1 cellular context compared by ENCODE assay signal in genomic region chr9:129681924-129682323, GRCh38.
TF ChIP-seq lines count a peak whose summit lies in the region.

No MANE protein-coding gene starts in this region.

TF ChIP-seq in K562, 482 proteins besides CTCF, POLR2A, EP300 and RAD21:
- TF ChIP-seq EGR1 (conservative IDR thresholded peaks at IDR 0.05) = peak; percentile 67
- no peak for TF ChIP-seq RREB1 (CRISPR knock-in tag; IDR thresholded peaks at IDR 0.05)
- peak; percentile 66; the same call in 1 of the 2 replicates for TF ChIP-seq FOXP1 (CRISPR knock-in tag; IDR thresholded peaks at IDR 0.05)
- TF ChIP-seq DMBX1 (CRISPR knock-in tag; IDR thresholded peaks at IDR 0.05; ENCODE audit: borderline replicate concordance) = no peak
- TF ChIP-seq PHF21A (IDR thresholded peaks at IDR 0.05; ENCODE audit: borderline replicate concordance, low read depth) = no peak
- TF ChIP-seq, protein P1, sequence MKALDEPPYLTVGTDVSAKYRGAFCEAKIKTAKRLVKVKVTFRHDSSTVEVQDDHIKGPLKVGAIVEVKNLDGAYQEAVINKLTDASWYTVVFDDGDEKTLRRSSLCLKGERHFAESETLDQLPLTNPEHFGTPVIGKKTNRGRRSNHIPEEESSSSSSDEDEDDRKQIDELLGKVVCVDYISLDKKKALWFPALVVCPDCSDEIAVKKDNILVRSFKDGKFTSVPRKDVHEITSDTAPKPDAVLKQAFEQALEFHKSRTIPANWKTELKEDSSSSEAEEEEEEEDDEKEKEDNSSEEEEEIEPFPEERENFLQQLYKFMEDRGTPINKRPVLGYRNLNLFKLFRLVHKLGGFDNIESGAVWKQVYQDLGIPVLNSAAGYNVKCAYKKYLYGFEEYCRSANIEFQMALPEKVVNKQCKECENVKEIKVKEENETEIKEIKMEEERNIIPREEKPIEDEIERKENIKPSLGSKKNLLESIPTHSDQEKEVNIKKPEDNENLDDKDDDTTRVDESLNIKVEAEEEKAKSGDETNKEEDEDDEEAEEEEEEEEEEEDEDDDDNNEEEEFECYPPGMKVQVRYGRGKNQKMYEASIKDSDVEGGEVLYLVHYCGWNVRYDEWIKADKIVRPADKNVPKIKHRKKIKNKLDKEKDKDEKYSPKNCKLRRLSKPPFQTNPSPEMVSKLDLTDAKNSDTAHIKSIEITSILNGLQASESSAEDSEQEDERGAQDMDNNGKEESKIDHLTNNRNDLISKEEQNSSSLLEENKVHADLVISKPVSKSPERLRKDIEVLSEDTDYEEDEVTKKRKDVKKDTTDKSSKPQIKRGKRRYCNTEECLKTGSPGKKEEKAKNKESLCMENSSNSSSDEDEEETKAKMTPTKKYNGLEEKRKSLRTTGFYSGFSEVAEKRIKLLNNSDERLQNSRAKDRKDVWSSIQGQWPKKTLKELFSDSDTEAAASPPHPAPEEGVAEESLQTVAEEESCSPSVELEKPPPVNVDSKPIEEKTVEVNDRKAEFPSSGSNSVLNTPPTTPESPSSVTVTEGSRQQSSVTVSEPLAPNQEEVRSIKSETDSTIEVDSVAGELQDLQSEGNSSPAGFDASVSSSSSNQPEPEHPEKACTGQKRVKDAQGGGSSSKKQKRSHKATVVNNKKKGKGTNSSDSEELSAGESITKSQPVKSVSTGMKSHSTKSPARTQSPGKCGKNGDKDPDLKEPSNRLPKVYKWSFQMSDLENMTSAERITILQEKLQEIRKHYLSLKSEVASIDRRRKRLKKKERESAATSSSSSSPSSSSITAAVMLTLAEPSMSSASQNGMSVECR (CRISPR knock-in tag; IDR thresholded peaks at IDR 0.05) = 0 out of 2 replicates have a peak, but pooled peaks have one; percentile 31
- TF ChIP-seq TEAD2 (tag; IDR thresholded peaks at IDR 0.05) = no peak
- TF ChIP-seq, protein P2, sequence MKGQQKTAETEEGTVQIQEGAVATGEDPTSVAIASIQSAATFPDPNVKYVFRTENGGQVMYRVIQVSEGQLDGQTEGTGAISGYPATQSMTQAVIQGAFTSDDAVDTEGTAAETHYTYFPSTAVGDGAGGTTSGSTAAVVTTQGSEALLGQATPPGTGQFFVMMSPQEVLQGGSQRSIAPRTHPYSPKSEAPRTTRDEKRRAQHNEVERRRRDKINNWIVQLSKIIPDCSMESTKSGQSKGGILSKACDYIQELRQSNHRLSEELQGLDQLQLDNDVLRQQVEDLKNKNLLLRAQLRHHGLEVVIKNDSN (CRISPR knock-in tag; IDR thresholded peaks at IDR 0.05) = peak; percentile 46
- TF ChIP-seq, protein P3, sequence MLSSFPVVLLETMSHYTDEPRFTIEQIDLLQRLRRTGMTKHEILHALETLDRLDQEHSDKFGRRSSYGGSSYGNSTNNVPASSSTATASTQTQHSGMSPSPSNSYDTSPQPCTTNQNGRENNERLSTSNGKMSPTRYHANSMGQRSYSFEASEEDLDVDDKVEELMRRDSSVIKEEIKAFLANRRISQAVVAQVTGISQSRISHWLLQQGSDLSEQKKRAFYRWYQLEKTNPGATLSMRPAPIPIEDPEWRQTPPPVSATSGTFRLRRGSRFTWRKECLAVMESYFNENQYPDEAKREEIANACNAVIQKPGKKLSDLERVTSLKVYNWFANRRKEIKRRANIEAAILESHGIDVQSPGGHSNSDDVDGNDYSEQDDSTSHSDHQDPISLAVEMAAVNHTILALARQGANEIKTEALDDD (IDR thresholded peaks at IDR 0.05) = no peak
- TF ChIP-seq RBBP5 (IDR thresholded peaks at IDR 0.05; ENCODE audit: borderline replicate concordance, insufficient read depth, low read length, poor library complexity, severe bottlenecking) = no peak
- TF ChIP-seq MAX (CRISPR knock-in tag; IDR thresholded peaks at IDR 0.05) = peak; percentile 35; the same call in 1 of the 2 replicates
- no peak for TF ChIP-seq ZNF140 (CRISPR knock-in tag; IDR thresholded peaks at IDR 0.05)
